Comparison of ENCODE assay signal across 8 cellular contexts in the genomic region with DNA sequence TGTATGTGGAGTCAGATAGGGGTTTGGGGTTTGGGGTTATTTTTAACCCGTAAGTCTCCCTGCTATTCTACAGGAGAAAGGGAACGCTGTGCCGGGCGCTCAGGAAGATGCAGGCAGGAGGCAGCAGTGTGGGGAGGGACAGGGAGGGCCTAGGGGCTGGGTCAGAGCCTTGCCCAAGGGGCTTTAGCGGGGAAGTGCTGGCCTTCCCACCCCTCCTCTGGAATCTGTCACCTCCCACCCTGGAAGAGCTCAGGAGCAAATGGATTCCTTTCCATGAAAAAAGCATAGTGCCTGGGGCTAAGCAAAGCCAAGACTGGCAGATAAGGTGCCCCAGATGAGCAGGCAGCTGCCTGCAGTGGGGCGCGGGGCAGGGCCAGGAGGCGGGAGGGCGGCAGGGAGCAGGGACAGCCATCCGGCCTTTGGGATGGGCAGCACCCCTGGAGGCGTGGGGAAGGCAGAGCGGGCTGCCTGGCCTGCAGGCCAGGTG. TPM values are rescaled to one million over a fixed set of nuclear protein-coding genes. Genes with fewer than 3 reads are reported as not detected.
DNase-seq lines count a peak whose midpoint lies in the region; ATAC-seq and TF ChIP-seq lines count a peak whose summit lies in the region.

No MANE protein-coding gene starts in this region.

- no peak for TF ChIP-seq CTCF in C4-2B (conservative IDR thresholded peaks at IDR 0.05)
- TF ChIP-seq CTCF in WERI-Rb-1 (IDR thresholded peaks at IDR 0.05; ENCODE audit: low read depth, low read length): no peak
- TF ChIP-seq CTCF in heart left ventricle (IDR thresholded peaks at IDR 0.05): no peak

- peak overlapping the region; percentile 96 for H2BK120ac ChIP-seq in trophoblast cell (ENCODE audit: insufficient read depth, low read length, poor library complexity)

- peak overlapping the region; percentile 84 for H3K18ac ChIP-seq in trophoblast cell (ENCODE audit: low read length)

- peak overlapping the region; percentile 90 for H4K8ac ChIP-seq in trophoblast cell (ENCODE audit: low read depth, low read length)

- no peaks in the 10 kb centered on the region for H3K27me3 ChIP-seq in WERI-Rb-1 (ENCODE audit: insufficient read depth, low read depth, severe bottlenecking)
- H3K27me3 ChIP-seq in heart left ventricle: no peaks in the 10 kb centered on the region
- no peaks in the 10 kb centered on the region for H3K27me3 ChIP-seq in trophoblast cell (ENCODE audit: insufficient read depth, low read length)

- H3K4me1 ChIP-seq in heart left ventricle: peaks cover 30 to 66% (median 56%) of the 10 kb centered on the region in 12 donors
- peaks cover 60% of the 10 kb centered on the region in 2 experiments for H3K4me1 ChIP-seq in trophoblast cell (ENCODE audit: control insufficient read depth in 1 of 2, insufficient read depth in 2 of 2, low read length in 2 of 2)

- H3K79me2 ChIP-seq in trophoblast cell (ENCODE audit: control insufficient read depth, insufficient read depth, low read length, poor library complexity): peaks cover 26% of the 10 kb centered on the region

- no peak for ATAC-seq in heart left ventricle
- ATAC-seq in HG02938 (IDR thresholded peaks at IDR 0.05; ENCODE audit: unreplicated experiment): no peak
- ATAC-seq in HG03196 (IDR thresholded peaks at IDR 0.05; ENCODE audit: unreplicated experiment): no peak

- H2AK5ac ChIP-seq in trophoblast cell (ENCODE audit: low read length): peak overlapping the region; percentile 96

- intact Hi-C loops in heart left ventricle (cut with DNase I): no loop called here

- no peak overlapping the region for H4K12ac ChIP-seq in trophoblast cell (ENCODE audit: low read depth, low read length)

- peak overlapping the region; percentile 68 for H2AFZ ChIP-seq in trophoblast cell (ENCODE audit: insufficient read depth, low read length, poor library complexity)

- H3K4me2 ChIP-seq in trophoblast cell (ENCODE audit: low read length): peak overlapping the region; percentile 70

- H3K36me3 ChIP-seq in WERI-Rb-1: no peaks in the 10 kb centered on the region
- H3K36me3 ChIP-seq in heart left ventricle: no peaks in the 10 kb centered on the region
- H3K36me3 ChIP-seq in trophoblast cell (ENCODE audit: control insufficient read depth in 1 of 2, insufficient read depth in 2 of 2, low read length in 2 of 2): no peaks in the 10 kb centered on the region

- H3K4me3 ChIP-seq in WERI-Rb-1 (ENCODE audit: low read depth, low read length) (no peak overlapping the region), heart left ventricle (peak overlapping the region in 8 of 12 donors; percentile 20 to 47 (median 31)), trophoblast cell (ENCODE audit: low read depth, low read length) (no peak overlapping the region)

- peak overlapping the region; percentile 92 for H3K4ac ChIP-seq in trophoblast cell (ENCODE audit: low read depth, low read length)

- TF ChIP-seq POLR2A in heart left ventricle (IDR thresholded peaks at IDR 0.05): no peak

- H3K79me1 ChIP-seq in trophoblast cell (ENCODE audit: low read length): peaks cover 66% of the 10 kb centered on the region

- DNase-seq in WERI-Rb-1 (no peak), heart left ventricle (peak in 2 of 5 donors; percentile 24 to 48), trophoblast cell (peak; percentile 88 to 93), NCI-H345 (lab: John Stamatoyannopoulos, UW) (no peak), NCI-H2107 (lab: John Stamatoyannopoulos, UW) (no peak)

- WGBS in heart left ventricle, 4 donors: 26 to 37% (median 31%) methylated on average over 11 to 12 of the region's 12 CpGs
- WGBS in trophoblast cell (ENCODE audit: extremely low coverage, insufficient coverage, insufficient read length): no CpG with 5 or more reads among the region's 12 CpGs

- no peak overlapping the region for H3K9ac ChIP-seq in trophoblast cell (ENCODE audit: low read length)

- H3K23ac ChIP-seq in trophoblast cell (ENCODE audit: low read length): no peak overlapping the region

- peak overlapping the region; percentile 97 for H2BK5ac ChIP-seq in trophoblast cell (ENCODE audit: low read depth, low read length, poor library complexity)

- H3K9me3 ChIP-seq in WERI-Rb-1 (ENCODE audit: severe bottlenecking) (no peaks in the 10 kb centered on the region), heart left ventricle (no peaks in the 10 kb centered on the region), trophoblast cell (ENCODE audit: insufficient read depth, low read depth, low read length) (no peaks in the 10 kb centered on the region)

- H2BK12ac ChIP-seq in trophoblast cell (ENCODE audit: low read length): peak overlapping the region; percentile 83

- peak overlapping the region; percentile 86 for H3K14ac ChIP-seq in trophoblast cell (ENCODE audit: low read length)

- peak overlapping the region; percentile 11; the same call in 1 of the 2 replicates for H3K27ac ChIP-seq in C4-2B
- peak overlapping the region; percentile 48 for H3K27ac ChIP-seq in WERI-Rb-1
- H3K27ac ChIP-seq in heart left ventricle: peak overlapping the region in 11 of 12 donors; percentile 76 to 90 (median 82)
- peak overlapping the region; percentile 97 for H3K27ac ChIP-seq in trophoblast cell (ENCODE audit: low read depth, low read length)

- peak overlapping the region; percentile 99 for H4K91ac ChIP-seq in trophoblast cell (ENCODE audit: low read depth, low read length)

RNA-seq across cellular contexts. Expression of a gene that starts 7.3 kb away (rescaled TPM):
- 10 to 100 TPM; 26.0 to 58.9 (median 28.8) TPM for total RNA-seq in heart left ventricle
- polyA plus RNA-seq in heart left ventricle: 10 to 100 TPM; 27.3 to 32.5 TPM
- polyA plus RNA-seq in trophoblast cell (2013): 87.6 and 90.6 TPM in 2 replicates

RNA-seq across cellular contexts. Expression of a gene that starts 41.9 kb away (rescaled TPM):
- 100 to 1,000 TPM in 8 of 9 donors, 10 to 100 TPM in 1; 78.9 to 247 (median 160) TPM for total RNA-seq in heart left ventricle
- polyA plus RNA-seq in heart left ventricle: 100 to 1,000 TPM in 1 of 2 donors, 10 to 100 TPM in 1; 64.7 to 258 TPM
- polyA plus RNA-seq in trophoblast cell (2013): 2.9 and 3.4 TPM in 2 replicates

Comparison
In these comparisons a context has a peak if more than half of its experiments do, and no peak if none do; other contexts are left out.
1. H3K27ac ChIP-seq: peak in every context shown above with its lines; median percentile 97 in trophoblast cell; 82 in heart left ventricle; 48 in WERI-Rb-1; 11 in C4-2B.
2. DNase-seq: peak in trophoblast cell (2 of 2); none in WERI-Rb-1 (single experiment), NCI-H345 (single experiment) and NCI-H2107 (single experiment).
3. H3K4me3 ChIP-seq: peak in heart left ventricle (8 of 12); none in WERI-Rb-1 (single experiment) and trophoblast cell (single experiment).